8 cellular contexts compared by ENCODE assay signal in the genomic region with DNA sequence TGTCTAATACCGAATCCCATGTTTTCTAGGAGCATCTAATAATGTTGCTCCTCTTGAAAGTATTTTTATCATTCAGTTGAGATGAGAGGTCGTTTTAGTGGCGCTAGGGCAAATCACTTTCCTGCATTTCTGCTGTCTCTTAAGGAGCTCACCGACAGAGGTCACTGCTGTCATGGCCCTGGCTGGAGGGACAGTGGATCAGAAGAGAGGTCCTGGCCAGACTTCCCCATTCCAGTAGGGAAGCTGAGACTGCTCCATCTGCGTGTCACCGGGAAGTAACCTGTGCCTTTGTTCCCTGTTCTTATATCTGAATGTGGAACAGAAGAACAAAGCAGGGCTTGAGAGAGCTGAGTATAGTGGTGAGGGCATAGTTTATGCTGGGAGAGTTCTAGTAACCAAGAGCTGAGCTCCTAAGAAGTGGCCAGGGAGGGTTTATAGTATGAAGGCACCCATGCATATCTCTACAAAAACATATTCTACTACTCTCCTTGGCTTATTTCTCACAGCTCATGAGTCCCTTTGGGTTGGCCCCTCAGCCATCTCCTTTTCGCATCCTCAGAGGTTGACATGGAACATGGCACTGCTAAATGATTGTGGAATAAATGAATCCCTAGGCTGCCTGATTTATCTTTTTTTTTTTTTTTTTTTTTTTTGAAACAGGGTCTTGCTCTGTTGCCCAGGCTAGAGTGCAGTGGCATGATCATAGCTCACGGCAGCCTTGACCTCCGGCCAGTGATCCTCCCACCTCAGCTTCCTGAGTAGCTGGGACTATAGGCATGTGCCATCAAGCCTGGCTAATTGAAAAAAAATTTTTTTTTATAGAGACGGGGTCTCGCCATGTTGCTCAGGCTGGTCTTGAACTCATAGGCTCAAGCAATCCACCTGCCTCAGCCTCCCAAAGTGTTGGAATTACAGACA. TPM values are rescaled to one million over a fixed set of nuclear protein-coding genes. Genes with fewer than 3 reads are reported as not detected.
DNase-seq lines count a peak whose midpoint lies in the region; ATAC-seq and TF ChIP-seq lines count a peak whose summit lies in the region.

No MANE protein-coding gene starts in this region.

- in situ Hi-C loops in G401 (cut with HindIII; ENCODE audit: low sequenced_read_pairs), result no loop called here

- H3K36me3 ChIP-seq in ascending aorta, result no peaks in the 10 kb centered on the region
- no peaks in the 10 kb centered on the region for H3K36me3 ChIP-seq in left ventricle myocardium inferior

- H3K4me3 Mint-ChIP-seq in progenitor cell of endocrine pancreas (ENCODE audit: low read depth), result no peak overlapping the region

- CTCF ChIA-PET in RWPE1 (lab: Yijun Ruan, JAX), result no interaction called here

- H3K4me1 Mint-ChIP-seq in progenitor cell of endocrine pancreas (ENCODE audit: low read depth), result peaks cover 3% of the 10 kb centered on the region

- H3K27ac Mint-ChIP-seq in progenitor cell of endocrine pancreas, result peak overlapping the region; percentile 85

- H3K27ac ChIP-seq in ascending aorta (peak overlapping the region in 1 of 2 donors; percentile 11), left ventricle myocardium inferior (replicated peaks) (peak overlapping the region; percentile 61), RWPE1 (no peak overlapping the region)

- TF ChIP-seq CTCF in ascending aorta (IDR thresholded peaks at IDR 0.05) (peak; percentile 39 to 57 (median 44)), left ventricle myocardium inferior (IDR thresholded peaks at IDR 0.05; ENCODE audit: borderline replicate concordance) (peak; percentile 74), progenitor cell of endocrine pancreas (IDR thresholded peaks at IDR 0.05; ENCODE audit: unreplicated experiment) (peak; percentile 50), RWPE1 (conservative IDR thresholded peaks at IDR 0.05; ENCODE audit: low read depth) (no peak)

- H3K4me3 ChIP-seq in ascending aorta, result no peak overlapping the region
- H3K4me3 ChIP-seq in left ventricle myocardium inferior, result no peak overlapping the region

- POLR2A ChIA-PET in RWPE1 (lab: Yijun Ruan, JAX; ENCODE audit: low non-redundant PET), result no interaction called here

- intact Hi-C loops in ascending aorta (cut with DNase I), result no loop called here
- intact Hi-C loops in left ventricle myocardium inferior (cut with micrococcal nuclease), result no loop called here

- no peaks in the 10 kb centered on the region for H3K27me3 ChIP-seq in ascending aorta
- no peaks in the 10 kb centered on the region for H3K27me3 ChIP-seq in left ventricle myocardium inferior (ENCODE audit: low read depth)

- no peak for ATAC-seq in GM18867 (IDR thresholded peaks at IDR 0.05; ENCODE audit: unreplicated experiment)

- no peaks in the 10 kb centered on the region for H3K27me3 Mint-ChIP-seq in progenitor cell of endocrine pancreas

- no peaks in the 10 kb centered on the region for H3K9me3 ChIP-seq in ascending aorta
- H3K9me3 ChIP-seq in left ventricle myocardium inferior (replicated peaks), result no peaks in the 10 kb centered on the region

- peaks cover 4% of the 10 kb centered on the region for H3K36me3 Mint-ChIP-seq in progenitor cell of endocrine pancreas (ENCODE audit: insufficient read depth)

- H3K4me1 ChIP-seq in ascending aorta (peaks cover under 1 to 9% of the 10 kb centered on the region in 2 donors), left ventricle myocardium inferior (peaks cover 67% of the 10 kb centered on the region)

- peak; percentile 91 for DNase-seq in G401 (ENCODE audit: low spot score)
- peak in 1 of 2 donors; percentile 69 for DNase-seq in ascending aorta (ENCODE audit: low spot score in 2 of 2)
- DNase-seq in left ventricle myocardium inferior, result peak; percentile 64
- peak; percentile 19 for DNase-seq in progenitor cell of endocrine pancreas (ENCODE audit: low spot score, unreplicated experiment)
- DNase-seq in stimulated activated CD4-positive, alpha-beta T cell treated with anti-CD3 and anti-CD28 coated beads, Interleukin-1b, Interleukin-23, amount 100 ng/mL, for 48 hours, result no peak
- no peak for DNase-seq in RWPE1 (ENCODE audit: low spot score)
- no peak for DNase-seq in COR-L47 (lab: John Stamatoyannopoulos, UW)

- no peaks in the 10 kb centered on the region for H3K9me3 Mint-ChIP-seq in progenitor cell of endocrine pancreas (ENCODE audit: low read depth)

RNA-seq across cellular contexts. Expression of a gene that starts 27.2 kb away (rescaled TPM):
- total RNA-seq in G401 (2014; rRNA removed; shearing (Covaris generic)), result 102 and 126 TPM in 2 replicates
- total RNA-seq in ascending aorta (62.6 TPM), left ventricle myocardium inferior (208 TPM), progenitor cell of endocrine pancreas (137 and 142 TPM in 2 replicates)

RNA-seq across cellular contexts. Expression of a gene that starts 45.3 kb away (rescaled TPM):
- total RNA-seq in G401 (2014; rRNA removed; shearing (Covaris generic)), result 1.7 and 5.1 TPM in 2 replicates
- total RNA-seq in ascending aorta (16.3 TPM), left ventricle myocardium inferior (24.1 TPM), progenitor cell of endocrine pancreas (17.4 and 17.8 TPM in 2 replicates)

RNA-seq across cellular contexts. Expression of a gene that starts 51.6 kb away (rescaled TPM):
- 144 and 147 TPM in 2 replicates for total RNA-seq in G401 (2014; rRNA removed; shearing (Covaris generic))
- total RNA-seq in ascending aorta, result 0.75 TPM
- total RNA-seq in left ventricle myocardium inferior, result 27.2 TPM
- total RNA-seq in progenitor cell of endocrine pancreas, result 36.1 and 38.4 TPM in 2 replicates

Comparison
In these comparisons a context has a peak if more than half of its experiments do, and no peak if none do; other contexts are left out.
1. DNase-seq: peak in G401 (single experiment), left ventricle myocardium inferior (single experiment) and progenitor cell of endocrine pancreas (single experiment); none in stimulated activated CD4-positive, alpha-beta T cell treated with anti-CD3 and anti-CD28 coated beads, Interleukin-1b, Interleukin-23, amount 100 ng/mL, for 48 hours (single experiment), RWPE1 (single experiment) and COR-L47 (single experiment).
2. RNA of a gene that starts 51.6 kb away (total RNA-seq): 144 to 147 TPM in G401, 36.1 to 38.4 TPM in progenitor cell of endocrine pancreas and 27.2 TPM in left ventricle myocardium inferior (single experiment); 0.75 TPM in ascending aorta (single experiment); every median in the first group is over 10 times any median in the second.